1 cellular context compared by ENCODE assay signal in the genomic region with DNA sequence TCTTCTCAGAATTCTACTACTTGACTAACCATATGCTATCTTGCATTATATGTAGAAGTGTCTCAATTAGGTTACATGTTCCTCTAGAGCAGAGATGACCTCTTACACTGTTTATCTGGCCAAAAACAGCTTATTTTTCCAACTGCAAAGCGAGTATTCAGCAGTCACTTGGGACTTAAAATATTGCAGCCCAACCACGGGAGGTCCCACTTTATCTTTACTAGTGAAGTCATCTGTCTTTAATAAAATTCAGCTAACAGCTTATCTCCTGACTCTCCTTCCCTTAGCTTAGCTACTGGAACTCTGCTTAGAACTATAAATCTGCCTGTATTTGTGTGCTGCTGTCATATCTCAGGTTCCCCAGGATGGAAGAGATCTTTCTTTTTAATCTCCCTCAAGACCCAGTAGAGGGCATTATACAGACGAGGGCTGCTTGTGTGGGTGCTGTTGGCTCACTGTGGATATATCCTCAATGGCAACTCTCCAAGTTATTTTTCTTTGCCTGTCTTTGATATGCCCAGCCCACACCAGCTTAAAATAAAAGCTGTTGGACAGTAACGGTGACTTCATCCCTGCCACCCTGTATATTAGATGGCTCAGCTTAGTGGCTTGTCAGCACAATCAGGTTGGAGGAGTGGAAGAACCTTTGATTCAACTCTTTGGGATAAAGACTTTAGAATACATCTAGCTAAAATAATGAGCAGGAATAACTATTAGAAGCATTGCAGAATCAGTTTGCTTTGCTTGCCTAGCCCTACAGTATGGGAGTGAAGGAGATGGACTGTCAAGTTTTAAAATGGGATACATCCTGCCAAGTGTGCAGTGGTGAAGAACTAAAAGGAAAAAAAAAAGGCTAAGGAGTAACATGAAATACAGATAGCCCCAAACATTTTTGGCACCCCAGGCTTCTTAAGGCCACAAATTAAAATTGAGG.
TF ChIP-seq lines count a peak whose summit lies in the region.

No MANE protein-coding gene starts in this region.

TF ChIP-seq in HepG2, 621 proteins besides CTCF, POLR2A, EP300 and RAD21:
- TF ChIP-seq KDM5B (CRISPR knock-in tag; IDR thresholded peaks at IDR 0.05; ENCODE audit: borderline replicate concordance) (no peak), ZNF430 (CRISPR knock-in tag; IDR thresholded peaks at IDR 0.05) (no peak), THAP11 (CRISPR knock-in tag; IDR thresholded peaks at IDR 0.05) (0 out of 2 replicates have a peak, but pooled peaks have one; percentile 23), STAG1 (CRISPR knock-in tag; IDR thresholded peaks at IDR 0.05) (peak; percentile 36), RBM22 (optimal IDR thresholded peaks at IDR 0.05; ENCODE audit: low read length) (peak; percentile 30), ZNF337 (CRISPR knock-in tag; IDR thresholded peaks at IDR 0.05; ENCODE audit: borderline replicate concordance, low read depth) (no peak)
